11 cellular contexts compared by ENCODE assay signal in the genomic region with DNA sequence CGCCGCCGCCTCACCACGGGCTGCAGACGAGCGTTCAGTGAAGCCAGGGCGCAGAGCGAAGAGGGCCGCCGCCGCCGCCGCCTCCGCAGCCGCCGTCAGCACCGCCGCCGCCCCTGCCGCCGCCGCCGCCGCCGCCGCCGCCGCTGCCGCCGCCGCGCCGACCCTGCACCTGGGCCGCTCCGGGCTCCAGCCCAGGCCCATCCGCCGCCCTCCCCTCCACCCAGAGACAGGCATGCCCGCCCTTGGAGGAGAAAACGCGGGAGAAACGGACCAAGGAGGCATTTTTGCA. TPM values are rescaled to one million over a fixed set of nuclear protein-coding genes. Genes with fewer than 3 reads are reported as not detected.
A peak's percentile ranks its signal among the peaks of the same experiment; 100 is the strongest.
DNase-seq lines count a peak whose midpoint lies in the region; ATAC-seq, FAIRE-seq and TF ChIP-seq lines count a peak whose summit lies in the region.
"Had no signal": no experiment of that assay in that cellular context is flagged by ENCODE, and none has a peak within 500 bp of the region (broad histone marks: within the 10 kb centered on the region; RNA-seq: fewer than 3 reads in every experiment).

No MANE protein-coding gene starts in this region.

- H2AFZ ChIP-seq in keratinocyte (ENCODE audit: control insufficient read depth, low read length) (no peak overlapping the region), OCI-LY7 (ENCODE audit: low read length) (no peak overlapping the region)

- no peaks in the 10 kb centered on the region for H3K9me3 Mint-ChIP-seq in MCF 10A (ENCODE audit: unreplicated experiment)
- no peaks in the 10 kb centered on the region for H3K9me3 Mint-ChIP-seq in activated CD8-positive, alpha-beta T cell treated with anti-CD3 and anti-CD28 coated beads, Interleukin-2, amount 10 ng/mL, durations not matched to agents 7 days and 5 days (ENCODE audit: insufficient read depth)

- H3K9ac ChIP-seq in keratinocyte (ENCODE audit: control insufficient read depth, extremely low read depth, insufficient read depth, low read length), result no peak overlapping the region

- dilution Hi-C loops in keratinocyte (cut with MboI; ENCODE audit: extremely low pct_ligation_motif_present, low sequenced_read_pairs), result no loop called here

- peaks cover 8 to 87% of the 10 kb centered on the region in 2 donors for H3K27me3 ChIP-seq in breast epithelium
- peaks cover 70% of the 10 kb centered on the region for H3K27me3 ChIP-seq in keratinocyte (ENCODE audit: control insufficient read depth, extremely low read depth, insufficient read depth, low read length)
- H3K27me3 ChIP-seq: ovary had no signal

- intact Hi-C loops in breast epithelium (cut with DNase I; ENCODE audit: low total_unique reads), result no loop called here
- intact Hi-C loops in MCF 10A (cut with micrococcal nuclease), result no loop called here
- intact Hi-C loops in OCI-LY7 (cut with micrococcal nuclease; ENCODE audit: unreplicated experiment), result no loop called here

- no peak for TF ChIP-seq POLR2A in breast epithelium (IDR thresholded peaks at IDR 0.05)
- no peak for TF ChIP-seq POLR2A in erythroblast (IDR thresholded peaks at IDR 0.05; ENCODE audit: low read length)

- no peaks in the 10 kb centered on the region for H3K36me3 ChIP-seq in breast epithelium
- H3K36me3 ChIP-seq in keratinocyte (ENCODE audit: control insufficient read depth in 2 of 2, extremely low read depth in 1 of 2, insufficient read depth in 2 of 2, low read length in 2 of 2), result no peaks in the 10 kb centered on the region
- H3K36me3 ChIP-seq in OCI-LY7 (ENCODE audit: insufficient read depth, low read length), result no peaks in the 10 kb centered on the region
- H3K36me3 ChIP-seq: ovary had no signal

- H3K27ac ChIP-seq in breast epithelium (peak overlapping the region in 1 of 2 donors; percentile 19), keratinocyte (ENCODE audit: control insufficient read depth, insufficient read depth, low read length) (no peak overlapping the region), temporal lobe (ENCODE audit: low read depth, low read length) (peak overlapping the region; percentile 88), OCI-LY7 (ENCODE audit: low read depth, low read length, poor library complexity, severe bottlenecking) (no peak overlapping the region)
- H3K27ac ChIP-seq: body of pancreas, C4-2B, ovary had no signal

- ATAC-seq in activated CD8-positive, alpha-beta T cell treated with anti-CD3 and anti-CD28 coated beads, Interleukin-2, amount 10 ng/mL, durations not matched to agents 7 days and 5 days, result peak; percentile 18
- no peak for ATAC-seq in GM19324 (IDR thresholded peaks at IDR 0.05; ENCODE audit: low FRiP score, unreplicated experiment)
- ATAC-seq: body of pancreas had no signal

- no peak overlapping the region for H3K27ac Mint-ChIP-seq in MCF 10A (ENCODE audit: low read depth, unreplicated experiment)
- H3K27ac Mint-ChIP-seq in activated CD8-positive, alpha-beta T cell treated with anti-CD3 and anti-CD28 coated beads, Interleukin-2, amount 10 ng/mL, durations not matched to agents 7 days and 5 days, result no peak overlapping the region

- H3K9me1 ChIP-seq in keratinocyte (ENCODE audit: control insufficient read depth, extremely low read depth, insufficient read depth, low read length), result no peaks in the 10 kb centered on the region

- CTCF ChIA-PET in MCF 10A (lab: Yijun Ruan, JAX) (interaction anchor here (0.9 kb wide), 1 partner anchor 16 kb away, joined by 6 read pairs; no protein-coding TSS in a partner anchor), OCI-LY7 (lab: Charles Lee; ENCODE audit: unreplicated experiment) (no interaction called here)
- CTCF ChIA-PET in activated CD8-positive, alpha-beta T cell treated with anti-CD3 and anti-CD28 coated beads, Interleukin-2, amount 10 ng/mL, durations not matched to agents 7 days and 5 days (lab: Charles Lee), result no interaction called here

- H3K4me3 ChIP-seq in breast epithelium (peak overlapping the region in 2 of 3 donors; percentile 15 to 60), keratinocyte (ENCODE audit: control insufficient read depth in 2 of 3, extremely low read depth in 1 of 3, insufficient read depth in 2 of 3, low read depth in 1 of 3, low read length in 3 of 3) (no peak overlapping the region), OCI-LY7 (ENCODE audit: low read depth, low read length, poor library complexity, severe bottlenecking) (no peak overlapping the region)
- H3K4me3 ChIP-seq: body of pancreas, ovary had no signal

- DNase-seq in breast epithelium (ENCODE audit: low spot score in 2 of 2) (no peak), MCF 10A (ENCODE audit: unreplicated experiment) (no peak), keratinocyte (ENCODE audit: low read depth, low spot score) (no peak), OCI-LY7 (ENCODE audit: low spot score) (no peak), erythroblast (lab: John Stamatoyannopoulos, UW) (no peak)
- DNase-seq in activated CD8-positive, alpha-beta T cell treated with anti-CD3 and anti-CD28 coated beads, Interleukin-2, amount 10 ng/mL, durations not matched to agents 7 days and 5 days, result no peak
- DNase-seq: body of pancreas, ovary had no signal

- no peaks in the 10 kb centered on the region for H4K20me1 ChIP-seq in keratinocyte (ENCODE audit: control insufficient read depth, extremely low read depth, insufficient read depth, low read length)
- no peaks in the 10 kb centered on the region for H4K20me1 ChIP-seq in OCI-LY7 (ENCODE audit: insufficient read depth, low read length)

- H3K79me2 ChIP-seq in keratinocyte (ENCODE audit: control insufficient read depth, insufficient read depth, low read length) (no peaks in the 10 kb centered on the region), OCI-LY7 (ENCODE audit: insufficient read depth, low read depth, low read length) (no peaks in the 10 kb centered on the region)

- H3K4me1 Mint-ChIP-seq in MCF 10A (ENCODE audit: insufficient read depth, unreplicated experiment), result no peaks in the 10 kb centered on the region
- H3K4me1 Mint-ChIP-seq in activated CD8-positive, alpha-beta T cell treated with anti-CD3 and anti-CD28 coated beads, Interleukin-2, amount 10 ng/mL, durations not matched to agents 7 days and 5 days (ENCODE audit: low read depth), result peaks cover 32% of the 10 kb centered on the region

- no peaks in the 10 kb centered on the region for H3K36me3 Mint-ChIP-seq in MCF 10A (ENCODE audit: insufficient read depth, unreplicated experiment)
- H3K36me3 Mint-ChIP-seq in activated CD8-positive, alpha-beta T cell treated with anti-CD3 and anti-CD28 coated beads, Interleukin-2, amount 10 ng/mL, durations not matched to agents 7 days and 5 days (ENCODE audit: low read depth), result peaks cover 24% of the 10 kb centered on the region

- H3K4me1 ChIP-seq in breast epithelium (peaks cover 0 to 5% of the 10 kb centered on the region in 2 donors), keratinocyte (ENCODE audit: control insufficient read depth, extremely low read depth, insufficient read depth, low read length) (no peaks in the 10 kb centered on the region), OCI-LY7 (ENCODE audit: insufficient read depth, low read length, poor library complexity, severe bottlenecking) (peaks cover 7% of the 10 kb centered on the region)

- TF ChIP-seq CTCF in breast epithelium (IDR thresholded peaks at IDR 0.05), result no peak
- no peak for TF ChIP-seq CTCF in MCF 10A (IDR thresholded peaks at IDR 0.05; ENCODE audit: unreplicated experiment)
- no peak for TF ChIP-seq CTCF in keratinocyte (optimal IDR thresholded peaks at IDR 0.05 in 1 of 3, IDR thresholded peaks at IDR 0.05 in 1 of 3, conservative IDR thresholded peaks at IDR 0.05 in 1 of 3; ENCODE audit: extremely low read depth in 1 of 3, insufficient read depth in 2 of 3, low read length in 3 of 3)
- no peak for TF ChIP-seq CTCF in OCI-LY7 (conservative IDR thresholded peaks at IDR 0.05; ENCODE audit: low read length)

- no peak overlapping the region for H3K4me3 Mint-ChIP-seq in MCF 10A (ENCODE audit: unreplicated experiment)
- H3K4me3 Mint-ChIP-seq in activated CD8-positive, alpha-beta T cell treated with anti-CD3 and anti-CD28 coated beads, Interleukin-2, amount 10 ng/mL, durations not matched to agents 7 days and 5 days, result peak overlapping the region; percentile 69

- no peaks in the 10 kb centered on the region for H3K9me2 ChIP-seq in OCI-LY7 (ENCODE audit: insufficient read depth, low read length)

- no TSS peak for BruUV-seq in MCF 10A (replicated peaks; lab: Mats Ljungman, UMichigan)
- BruUV-seq in OCI-LY7 (replicated peaks; lab: Mats Ljungman, UMichigan), result no TSS peak

- H3K4me2 ChIP-seq in keratinocyte (ENCODE audit: control insufficient read depth, extremely low read depth, insufficient read depth, low read depth, low read length) (peak overlapping the region; percentile 22), OCI-LY7 (ENCODE audit: low read length) (no peak overlapping the region)

- H3K27me3 Mint-ChIP-seq in MCF 10A (ENCODE audit: insufficient read depth, unreplicated experiment), result peaks cover 30% of the 10 kb centered on the region
- H3K27me3 Mint-ChIP-seq in activated CD8-positive, alpha-beta T cell treated with anti-CD3 and anti-CD28 coated beads, Interleukin-2, amount 10 ng/mL, durations not matched to agents 7 days and 5 days (ENCODE audit: low read depth), result peaks cover 77% of the 10 kb centered on the region

- POLR2A ChIA-PET in MCF 10A (lab: Yijun Ruan, JAX) (no interaction called here), OCI-LY7 (lab: Charles Lee) (no interaction called here)
- POLR2A ChIA-PET in activated CD8-positive, alpha-beta T cell treated with anti-CD3 and anti-CD28 coated beads, Interleukin-2, amount 10 ng/mL, durations not matched to agents 7 days and 5 days (lab: Charles Lee), result no interaction called here

- peaks cover 0 to 4% of the 10 kb centered on the region in 2 donors for H3K9me3 ChIP-seq in breast epithelium
- peaks cover 2% of the 10 kb centered on the region for H3K9me3 ChIP-seq in keratinocyte (ENCODE audit: control insufficient read depth, low read depth, low read length)
- no peaks in the 10 kb centered on the region for H3K9me3 ChIP-seq in OCI-LY7 (ENCODE audit: low read length)
- H3K9me3 ChIP-seq: body of pancreas, ovary had no signal

- FAIRE-seq in keratinocyte (lab: Jason Lieb, UNC), result no peak

RNA-seq across cellular contexts. Expression of gene POU3F3, which starts 3.0 kb away (rescaled TPM):
- total RNA-seq in breast epithelium (1 to 10 TPM in 1 of 3 donors, under 1 TPM in 2; 0.32 to 3.4 (median 0.98) TPM), MCF 10A (2022) (not detected in 2 replicates), temporal lobe (230 TPM), OCI-LY7 (2022) (3.1 and 3.3 TPM in 2 replicates)
- not detected for total RNA-seq in activated CD8-positive, alpha-beta T cell treated with anti-CD3 and anti-CD28 coated beads, Interleukin-2, amount 10 ng/mL, durations not matched to agents 7 days and 5 days
- polyA plus RNA-seq in keratinocyte, result not detected in 3 replicates
- polyA plus RNA-seq in keratinocyte (2011; ENCODE audit: low read depth), result not detected
- not detected in 2 replicates for polyA plus RNA-seq in keratinocyte (2011; cell fraction: cytosol; rRNA removed)
- not detected in 2 replicates for polyA plus RNA-seq in keratinocyte (2011; cell fraction: nucleus; rRNA removed)
- polyA plus RNA-seq in keratinocyte (2012; ENCODE audit: low replicate concordance), result not detected in 2 replicates
- not detected in 3 replicates for polyA minus RNA-seq in keratinocyte
- polyA minus RNA-seq in keratinocyte (2011; cell fraction: cytosol; rRNA and poly(A)+ RNA removed), result not detected
- polyA minus RNA-seq in keratinocyte (2011; cell fraction: nucleus; rRNA and poly(A)+ RNA removed), result not detected in 2 replicates
- 2.2 and 2.7 TPM in 2 replicates for total RNA-seq in OCI-LY7 (2014; rRNA removed; shearing (Covaris generic))
- total RNA-seq: body of pancreas had no signal
- polyA plus RNA-seq: ovary had no signal

Comparison
In these comparisons a context has a peak if more than half of its experiments do, and no peak if none do; other contexts are left out.
1. H3K4me3 ChIP-seq: peak in breast epithelium (2 of 3); none in keratinocyte (0 of 3) and OCI-LY7 (single experiment).
2. RNA of gene POU3F3, which starts 3.0 kb away (total RNA-seq): 230 TPM in temporal lobe (single experiment); 2.2 to 3.3 TPM in OCI-LY7, 0.32 to 3.4 TPM in breast epithelium, not detected in MCF 10A and not detected in activated CD8-positive, alpha-beta T cell treated with anti-CD3 and anti-CD28 coated beads, Interleukin-2, amount 10 ng/mL, durations not matched to agents 7 days and 5 days; every median in the first group is over 10 times any median in the second.